1 cellular context compared by ENCODE assay signal in the genomic region with DNA sequence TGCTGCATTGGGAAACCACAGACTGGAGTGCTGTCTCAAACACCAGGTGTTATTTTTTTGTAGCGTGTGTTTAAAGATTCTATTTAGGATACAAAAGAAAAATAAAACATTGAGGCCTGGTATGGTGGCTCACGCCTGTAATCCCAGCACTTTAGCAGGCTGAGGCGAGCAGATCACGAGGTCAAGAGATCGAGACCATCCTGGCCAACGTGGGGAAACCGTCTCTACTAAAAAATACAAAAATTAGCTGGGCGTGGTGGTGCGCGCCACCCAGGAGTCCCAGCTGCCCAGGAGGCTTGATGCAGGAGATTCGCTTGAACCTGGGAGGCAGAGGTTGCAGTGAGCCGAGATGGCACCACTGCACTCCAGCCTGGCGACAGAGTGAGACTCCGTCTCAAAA. TPM values are rescaled to one million over a fixed set of nuclear protein-coding genes. Genes with fewer than 3 reads are reported as not detected.
"Had no signal": no experiment of that assay in that cellular context is flagged by ENCODE, and none has a peak within 500 bp of the region (broad histone marks: within the 10 kb centered on the region; RNA-seq: fewer than 3 reads in every experiment).

No MANE protein-coding gene starts in this region.

RNA-seq across cellular contexts. Expression of a gene that starts 1.7 kb away (rescaled TPM):
- total RNA-seq: ascending aorta had no signal
